ENCODE assay signal across 4 cellular contexts in genomic region chr11:90845799-90846198, GRCh38.
"Had no signal": no experiment of that assay in that cellular context is flagged by ENCODE, and none has a peak within 500 bp of the region (broad histone marks: within the 10 kb centered on the region; RNA-seq: fewer than 3 reads in every experiment).

No MANE protein-coding gene starts in this region.

- DNase-seq: IMR-90, KBM-7 had no signal

- ATAC-seq: HepG2, K562 had no signal
